ENCODE assay signal across 8 cellular contexts in the genomic region with DNA sequence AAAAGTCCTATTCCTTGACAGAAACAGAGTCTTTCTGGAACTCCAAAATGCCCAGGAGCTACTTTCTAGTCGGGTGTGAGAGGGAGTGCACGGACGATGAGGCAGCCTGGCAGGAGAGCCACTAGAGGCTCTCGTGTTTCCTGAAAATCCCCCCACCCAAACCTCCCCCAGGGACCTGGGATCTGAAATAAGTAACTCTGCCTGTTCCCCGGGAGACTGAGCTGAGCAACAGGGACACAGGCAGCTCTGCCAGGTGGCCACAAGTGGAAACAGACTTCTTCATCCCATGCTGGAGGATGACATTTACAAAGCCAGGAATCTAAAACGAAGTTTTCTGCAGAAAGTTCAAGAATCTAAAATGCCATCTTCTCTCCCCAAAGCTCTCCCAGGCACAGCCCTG.
DNase-seq lines count a peak whose midpoint lies in the region; ATAC-seq and TF ChIP-seq lines count a peak whose summit lies in the region.

No MANE protein-coding gene starts in this region.

- peaks cover 26% of the 10 kb centered on the region for H3K36me3 Mint-ChIP-seq in stimulated activated naive CD8-positive, alpha-beta T cell treated with anti-CD3 and anti-CD28 coated beads, Interleukin-15, Interleukin-2, amounts not matched to agents 100 ng/mL and 50 ng/mL, for 24 hours (ENCODE audit: low read depth)

- H3K9me3 ChIP-seq in ascending aorta (no peaks in the 10 kb centered on the region), mesenchymal stem cell (ENCODE audit: control insufficient read depth, low read length) (no peaks in the 10 kb centered on the region)

- H3K23ac ChIP-seq in mesenchymal stem cell (ENCODE audit: low read length in 2 of 2), result no peak overlapping the region

- no peak overlapping the region for H2BK5ac ChIP-seq in mesenchymal stem cell (ENCODE audit: low read depth, low read length, poor library complexity, severe bottlenecking)

- H3K18ac ChIP-seq in mesenchymal stem cell (ENCODE audit: low read depth in 1 of 2, low read length in 2 of 2), result peak overlapping the region; percentile 38 to 54

- H2BK12ac ChIP-seq in mesenchymal stem cell (ENCODE audit: low read length in 2 of 2), result peak overlapping the region in 1 of 2 experiments; percentile 15

- peak overlapping the region; percentile 87 for H3K27ac Mint-ChIP-seq in stimulated activated naive CD8-positive, alpha-beta T cell treated with anti-CD3 and anti-CD28 coated beads, Interleukin-15, Interleukin-2, amounts not matched to agents 100 ng/mL and 50 ng/mL, for 24 hours

- TF ChIP-seq CTCF in ascending aorta (IDR thresholded peaks at IDR 0.05), result no peak

- 14% methylated on average over 6 of the region's 6 CpGs for WGBS in mesenchymal stem cell

- H3K27me3 Mint-ChIP-seq in stimulated activated naive CD8-positive, alpha-beta T cell treated with anti-CD3 and anti-CD28 coated beads, Interleukin-15, Interleukin-2, amounts not matched to agents 100 ng/mL and 50 ng/mL, for 24 hours, result no peaks in the 10 kb centered on the region

- H3K36me3 ChIP-seq in ascending aorta (no peaks in the 10 kb centered on the region), mesenchymal stem cell (ENCODE audit: control insufficient read depth in 1 of 2, insufficient read depth in 2 of 2, low read depth in 1 of 2, low read length in 2 of 2) (no peaks in the 10 kb centered on the region)

- H3K4me3 ChIP-seq in ascending aorta (no peak overlapping the region), mesenchymal stem cell (ENCODE audit: insufficient read depth in 1 of 2, low read depth in 1 of 2, low read length in 2 of 2) (peak overlapping the region in 1 of 2 experiments; percentile 6)

- peak overlapping the region; percentile 6 for H2BK120ac ChIP-seq in mesenchymal stem cell (ENCODE audit: low read depth, low read length)

- peak overlapping the region; percentile 74 for H3K9ac ChIP-seq in mesenchymal stem cell (ENCODE audit: low read length)

- no peak for DNase-seq in stimulated activated naive CD8-positive, alpha-beta T cell treated with anti-CD3 and anti-CD28 coated beads, Interleukin-15, Interleukin-2, amounts not matched to agents 100 U/mL and 50 U/mL, for 24 hours
- DNase-seq in ascending aorta (ENCODE audit: low spot score in 2 of 2) (no peak), mesenchymal stem cell (peak; percentile 67), HuH-7.5 (ENCODE audit: low spot score) (no peak), NCI-H187 (lab: John Stamatoyannopoulos, UW) (no peak)
- DNase-seq in stimulated activated naive CD4-positive, alpha-beta T cell treated with Interleukin-2 at 50 U/mL for 16 hours (lab: John Stamatoyannopoulos, UW), result no peak

- H3K4me2 ChIP-seq in mesenchymal stem cell (ENCODE audit: low read length, poor library complexity, severe bottlenecking), result no peak overlapping the region

- H3K79me1 ChIP-seq in mesenchymal stem cell (replicated peaks; ENCODE audit: low read length, poor library complexity, severe bottlenecking), result peaks cover 44% of the 10 kb centered on the region

- H3K9me3 Mint-ChIP-seq in stimulated activated naive CD8-positive, alpha-beta T cell treated with anti-CD3 and anti-CD28 coated beads, Interleukin-15, Interleukin-2, amounts not matched to agents 100 ng/mL and 50 ng/mL, for 24 hours, result no peaks in the 10 kb centered on the region

- H3K27ac ChIP-seq in ascending aorta (peak overlapping the region; percentile 91 to 95), mesenchymal stem cell (ENCODE audit: low read length, poor library complexity, severe bottlenecking) (peak overlapping the region; percentile 8)

- no peak for ATAC-seq in stimulated activated naive CD8-positive, alpha-beta T cell treated with anti-CD3 and anti-CD28 coated beads, Interleukin-15, Interleukin-2, amounts not matched to agents 100 U/mL and 50 U/mL, for 24 hours
- ATAC-seq in HG02642 (IDR thresholded peaks at IDR 0.05; ENCODE audit: poor library complexity, unreplicated experiment), result no peak

- H4K8ac ChIP-seq in mesenchymal stem cell (ENCODE audit: low read length), result peak overlapping the region; percentile 70

- no peak overlapping the region for H2AK5ac ChIP-seq in mesenchymal stem cell (ENCODE audit: low read length, severe bottlenecking)

- intact Hi-C loops in ascending aorta (cut with DNase I), result loop anchor here (2.0 kb wide), 1 partner anchor 75 kb away; no protein-coding TSS in a partner anchor

- H3K4me1 ChIP-seq in ascending aorta (peaks cover 49 to 81% of the 10 kb centered on the region in 2 donors), mesenchymal stem cell (ENCODE audit: control insufficient read depth, insufficient read depth, low read depth, low read length) (peaks cover 36% of the 10 kb centered on the region)

- H3K27me3 ChIP-seq in ascending aorta (no peaks in the 10 kb centered on the region), mesenchymal stem cell (ENCODE audit: control insufficient read depth in 1 of 2, insufficient read depth in 1 of 2, low read length in 2 of 2) (no peaks in the 10 kb centered on the region)

- no peak overlapping the region for H2AFZ ChIP-seq in mesenchymal stem cell (ENCODE audit: low read depth, low read length)

- H3K4me1 Mint-ChIP-seq in stimulated activated naive CD8-positive, alpha-beta T cell treated with anti-CD3 and anti-CD28 coated beads, Interleukin-15, Interleukin-2, amounts not matched to agents 100 ng/mL and 50 ng/mL, for 24 hours (ENCODE audit: low read depth), result peaks cover 81% of the 10 kb centered on the region

- H4K91ac ChIP-seq in mesenchymal stem cell (ENCODE audit: low read length), result no peak overlapping the region

- H2BK15ac ChIP-seq in mesenchymal stem cell (ENCODE audit: low read depth, poor library complexity, severe bottlenecking), result peak overlapping the region; percentile 53

- H3K14ac ChIP-seq in mesenchymal stem cell (ENCODE audit: low read length in 2 of 2), result peak overlapping the region in 1 of 2 experiments; percentile 16

- peak overlapping the region; percentile 57 for H3K4me3 Mint-ChIP-seq in stimulated activated naive CD8-positive, alpha-beta T cell treated with anti-CD3 and anti-CD28 coated beads, Interleukin-15, Interleukin-2, amounts not matched to agents 100 ng/mL and 50 ng/mL, for 24 hours

- peak overlapping the region in 1 of 2 experiments; percentile 4 for H3K4ac ChIP-seq in mesenchymal stem cell (ENCODE audit: low read depth in 1 of 2, low read length in 2 of 2)
